8 cellular contexts compared by ENCODE assay signal in the genomic region with DNA sequence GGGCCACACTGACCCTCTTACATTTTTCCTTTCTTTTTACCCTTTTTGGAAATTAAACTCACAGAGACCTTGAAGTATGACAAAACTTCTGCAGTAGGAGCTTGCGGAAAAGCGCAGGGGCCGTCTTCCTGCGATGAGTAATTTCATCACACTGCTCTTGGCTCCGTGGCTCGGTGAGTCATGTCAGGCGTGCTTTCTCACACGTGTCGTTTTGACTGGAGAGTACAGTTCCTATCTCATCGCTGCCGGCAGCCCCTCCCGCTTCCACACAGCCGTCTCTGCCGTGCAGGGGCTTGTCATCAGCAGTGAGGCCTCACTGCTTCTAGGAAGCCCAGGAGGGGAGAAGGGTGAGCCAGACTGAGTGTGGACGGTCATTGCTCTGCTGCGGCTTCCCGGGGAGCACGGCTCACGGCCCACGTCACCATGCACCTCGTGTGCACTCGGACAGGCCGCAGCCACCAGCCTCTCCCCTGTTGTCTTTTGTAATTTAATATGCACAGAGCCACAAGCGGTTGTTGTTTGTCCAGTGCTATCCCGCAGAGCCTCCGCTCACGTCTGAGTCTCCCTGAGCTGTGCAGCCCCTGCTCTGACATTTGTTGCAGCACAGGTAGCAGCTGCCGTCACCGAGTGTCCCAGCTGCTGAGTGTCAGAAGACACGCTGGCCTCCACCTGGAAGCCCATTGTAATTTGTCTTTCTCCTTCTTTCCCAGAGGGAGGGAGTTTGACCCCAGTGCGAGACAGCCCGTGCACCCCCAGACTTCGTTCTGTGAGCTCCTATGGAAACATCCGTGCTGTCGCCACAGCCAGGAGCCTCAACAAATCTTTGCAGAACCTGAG.
A peak's percentile ranks its signal among the peaks of the same experiment; 100 is the strongest.
DNase-seq lines count a peak whose midpoint lies in the region; ATAC-seq and TF ChIP-seq lines count a peak whose summit lies in the region.

No MANE protein-coding gene starts in this region.

- WGBS in mammary epithelial cell (ENCODE audit: low coverage, missing lambda C conversion rate), result 32% methylated on average over 26 of the region's 35 CpGs

- in situ Hi-C loops in mammary epithelial cell (cut with MboI; ENCODE audit: low sequenced_read_pairs in 2 of 2), result no loop called here

- no peak; the same call in 1 of the 2 replicates for TF ChIP-seq CTCF in BE2C (IDR thresholded peaks at IDR 0.05; ENCODE audit: low read depth, low read length)
- TF ChIP-seq CTCF in mammary epithelial cell (conservative IDR thresholded peaks at IDR 0.05 in 1 of 2, IDR thresholded peaks at IDR 0.05 in 1 of 2; ENCODE audit: extremely low read depth in 1 of 2, insufficient read depth in 1 of 2, low read depth in 1 of 2, low read length in 2 of 2), result no peak
- TF ChIP-seq CTCF in mucosa of descending colon (IDR thresholded peaks at IDR 0.05), result no peak

- H3K4me2 ChIP-seq in mammary epithelial cell (ENCODE audit: insufficient read depth, low read depth, low read length), result peak overlapping the region; percentile 53

- DNase-seq in BE2C, result peak; percentile 85
- DNase-seq in MG63, result peak; percentile 99
- DNase-seq in activated CD4-positive, CD25-positive, alpha-beta regulatory T cell (lab: John Stamatoyannopoulos, UW), result peak; percentile 74 to 80 (median 76)
- peak; percentile 98 for DNase-seq in mammary epithelial cell
- peak; percentile 55 to 86 (median 66) for DNase-seq in mucosa of descending colon
- DNase-seq in stimulated activated CD8-positive, alpha-beta memory T cell treated with anti-CD3 and anti-CD28 coated beads, Interleukin-2, amount 100 ng/mL, for 1 hour (ENCODE audit: low read depth in 2 of 2), result peak; percentile 52 to 76
- DNase-seq in NCI-H1436 (lab: John Stamatoyannopoulos, UW), result no peak

- no peaks in the 10 kb centered on the region for H3K79me2 ChIP-seq in mammary epithelial cell (ENCODE audit: insufficient read depth, low read length)

- H3K9me3 ChIP-seq in BE2C (no peaks in the 10 kb centered on the region), MG63 (no peaks in the 10 kb centered on the region), mammary epithelial cell (replicated peaks; ENCODE audit: insufficient read depth, low read length) (no peaks in the 10 kb centered on the region), mucosa of descending colon (no peaks in the 10 kb centered on the region)

- peak overlapping the region; percentile 89 for H3K27ac ChIP-seq in mammary epithelial cell (ENCODE audit: insufficient read depth, low read depth, low read length)

- peak overlapping the region; percentile 85 for H3K9ac ChIP-seq in mammary epithelial cell (ENCODE audit: insufficient read depth, low read length)

- CTCF ChIA-PET in mammary epithelial cell (lab: Charles Lee; ENCODE audit: low non-redundant PET), result interaction anchor here (0.9 kb wide), 1 partner anchor 9 kb away, joined by 9 read pairs; no protein-coding TSS in a partner anchor

- H2AFZ ChIP-seq in mammary epithelial cell (ENCODE audit: low read depth, low read length), result no peak overlapping the region

- no peak overlapping the region for H3K4me3 ChIP-seq in BE2C (ENCODE audit: low read depth, low read length)
- H3K4me3 ChIP-seq in MG63, result no peak overlapping the region; the same call in 1 of the 2 replicates
- peak overlapping the region in 2 of 3 experiments; percentile 10 to 18 for H3K4me3 ChIP-seq in mammary epithelial cell (replicated peaks in 1 of 3; ENCODE audit: insufficient read depth in 1 of 3, low read depth in 2 of 3, low read length in 3 of 3)
- H3K4me3 ChIP-seq in mucosa of descending colon, result no peak overlapping the region

- BruUV-seq in mammary epithelial cell (replicated peaks; lab: Mats Ljungman, UMichigan), result no TSS peak

- H3K27me3 ChIP-seq in BE2C (no peaks in the 10 kb centered on the region), MG63 (no peaks in the 10 kb centered on the region), mammary epithelial cell (ENCODE audit: insufficient read depth, low read length) (no peaks in the 10 kb centered on the region)

- dilution Hi-C loops in mammary epithelial cell (cut with HindIII; ENCODE audit: low sequenced_read_pairs), result no loop called here

- peaks cover 18% of the 10 kb centered on the region for H3K4me1 ChIP-seq in BE2C
- peaks cover 36% of the 10 kb centered on the region for H3K4me1 ChIP-seq in mammary epithelial cell (ENCODE audit: insufficient read depth, low read length)
- no peaks in the 10 kb centered on the region for H3K4me1 ChIP-seq in mucosa of descending colon (ENCODE audit: low read depth)

- ATAC-seq in GM21526 (IDR thresholded peaks at IDR 0.05; ENCODE audit: low FRiP score, unreplicated experiment) (peak; percentile 60), mucosa of descending colon (peak; percentile 80)

- no peaks in the 10 kb centered on the region for H4K20me1 ChIP-seq in mammary epithelial cell (ENCODE audit: insufficient read depth, low read length)

- peaks cover 21% of the 10 kb centered on the region for H3K36me3 ChIP-seq in BE2C
- peaks cover 22% of the 10 kb centered on the region for H3K36me3 ChIP-seq in MG63
- H3K36me3 ChIP-seq in mammary epithelial cell (ENCODE audit: insufficient read depth, low read length), result peaks cover 6% of the 10 kb centered on the region
- H3K36me3 ChIP-seq in mucosa of descending colon (ENCODE audit: low read depth), result no peaks in the 10 kb centered on the region

- intact Hi-C loops in mammary epithelial cell (cut with micrococcal nuclease), result loop anchor here (5.0 kb wide), 1 partner anchor 35 kb away; no protein-coding TSS in a partner anchor
- intact Hi-C loops in mucosa of descending colon (cut with DNase I, micrococcal nuclease), result no loop called here

Comparison
In these comparisons a context has a peak if more than half of its experiments do, and no peak if none do; other contexts are left out.
1. H3K4me3 ChIP-seq: peak in mammary epithelial cell (2 of 3); none in BE2C (single experiment), MG63 (single experiment) and mucosa of descending colon (single experiment).